ENCODE assay signal across 1 cellular context in the genomic region with DNA sequence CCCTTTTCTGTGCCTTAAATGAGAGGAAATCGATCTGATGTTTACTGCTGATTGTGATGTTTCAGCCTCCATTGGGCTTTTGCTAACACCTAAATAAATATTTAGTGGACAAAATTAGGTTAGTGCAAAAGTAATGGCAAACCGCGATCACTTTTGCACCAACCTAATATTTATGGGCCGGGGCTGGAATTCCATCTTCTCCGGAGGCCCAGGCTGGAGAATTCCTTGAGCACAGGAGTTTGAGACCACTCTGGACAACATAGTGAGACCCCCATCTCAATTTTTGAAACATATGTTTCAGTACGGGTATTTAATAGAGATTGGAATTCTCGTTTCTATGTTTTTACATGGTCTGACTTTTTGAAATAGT.
TF ChIP-seq lines count a peak whose summit lies in the region.

No MANE protein-coding gene starts in this region.

TF ChIP-seq in WTC11, 78 proteins besides CTCF, POLR2A, EP300 and RAD21 (continued from another document):
- TF ChIP-seq, protein P1, sequence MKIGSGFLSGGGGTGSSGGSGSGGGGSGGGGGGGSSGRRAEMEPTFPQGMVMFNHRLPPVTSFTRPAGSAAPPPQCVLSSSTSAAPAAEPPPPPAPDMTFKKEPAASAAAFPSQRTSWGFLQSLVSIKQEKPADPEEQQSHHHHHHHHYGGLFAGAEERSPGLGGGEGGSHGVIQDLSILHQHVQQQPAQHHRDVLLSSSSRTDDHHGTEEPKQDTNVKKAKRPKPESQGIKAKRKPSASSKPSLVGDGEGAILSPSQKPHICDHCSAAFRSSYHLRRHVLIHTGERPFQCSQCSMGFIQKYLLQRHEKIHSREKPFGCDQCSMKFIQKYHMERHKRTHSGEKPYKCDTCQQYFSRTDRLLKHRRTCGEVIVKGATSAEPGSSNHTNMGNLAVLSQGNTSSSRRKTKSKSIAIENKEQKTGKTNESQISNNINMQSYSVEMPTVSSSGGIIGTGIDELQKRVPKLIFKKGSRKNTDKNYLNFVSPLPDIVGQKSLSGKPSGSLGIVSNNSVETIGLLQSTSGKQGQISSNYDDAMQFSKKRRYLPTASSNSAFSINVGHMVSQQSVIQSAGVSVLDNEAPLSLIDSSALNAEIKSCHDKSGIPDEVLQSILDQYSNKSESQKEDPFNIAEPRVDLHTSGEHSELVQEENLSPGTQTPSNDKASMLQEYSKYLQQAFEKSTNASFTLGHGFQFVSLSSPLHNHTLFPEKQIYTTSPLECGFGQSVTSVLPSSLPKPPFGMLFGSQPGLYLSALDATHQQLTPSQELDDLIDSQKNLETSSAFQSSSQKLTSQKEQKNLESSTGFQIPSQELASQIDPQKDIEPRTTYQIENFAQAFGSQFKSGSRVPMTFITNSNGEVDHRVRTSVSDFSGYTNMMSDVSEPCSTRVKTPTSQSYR (CRISPR knock-in tag; IDR thresholded peaks at IDR 0.05): no peak
- TF ChIP-seq, protein P2, sequence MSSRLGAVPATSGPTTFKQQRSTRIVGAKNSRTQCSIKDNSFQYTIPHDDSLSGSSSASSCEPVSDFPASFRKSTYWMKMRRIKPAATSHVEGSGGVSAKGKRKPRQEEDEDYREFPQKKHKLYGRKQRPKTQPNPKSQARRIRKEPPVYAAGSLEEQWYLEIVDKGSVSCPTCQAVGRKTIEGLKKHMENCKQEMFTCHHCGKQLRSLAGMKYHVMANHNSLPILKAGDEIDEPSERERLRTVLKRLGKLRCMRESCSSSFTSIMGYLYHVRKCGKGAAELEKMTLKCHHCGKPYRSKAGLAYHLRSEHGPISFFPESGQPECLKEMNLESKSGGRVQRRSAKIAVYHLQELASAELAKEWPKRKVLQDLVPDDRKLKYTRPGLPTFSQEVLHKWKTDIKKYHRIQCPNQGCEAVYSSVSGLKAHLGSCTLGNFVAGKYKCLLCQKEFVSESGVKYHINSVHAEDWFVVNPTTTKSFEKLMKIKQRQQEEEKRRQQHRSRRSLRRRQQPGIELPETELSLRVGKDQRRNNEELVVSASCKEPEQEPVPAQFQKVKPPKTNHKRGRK (CRISPR knock-in tag; IDR thresholded peaks at IDR 0.05; ENCODE audit: borderline replicate concordance): no peak
- no peak for TF ChIP-seq SP1 (CRISPR knock-in tag; conservative IDR thresholded peaks at IDR 0.05)
- no peak for TF ChIP-seq RELA (CRISPR knock-in tag; IDR thresholded peaks at IDR 0.05; ENCODE audit: borderline replicate concordance)
- TF ChIP-seq, protein P3, sequence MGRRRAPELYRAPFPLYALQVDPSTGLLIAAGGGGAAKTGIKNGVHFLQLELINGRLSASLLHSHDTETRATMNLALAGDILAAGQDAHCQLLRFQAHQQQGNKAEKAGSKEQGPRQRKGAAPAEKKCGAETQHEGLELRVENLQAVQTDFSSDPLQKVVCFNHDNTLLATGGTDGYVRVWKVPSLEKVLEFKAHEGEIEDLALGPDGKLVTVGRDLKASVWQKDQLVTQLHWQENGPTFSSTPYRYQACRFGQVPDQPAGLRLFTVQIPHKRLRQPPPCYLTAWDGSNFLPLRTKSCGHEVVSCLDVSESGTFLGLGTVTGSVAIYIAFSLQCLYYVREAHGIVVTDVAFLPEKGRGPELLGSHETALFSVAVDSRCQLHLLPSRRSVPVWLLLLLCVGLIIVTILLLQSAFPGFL (CRISPR knock-in tag; IDR thresholded peaks at IDR 0.05; ENCODE audit: borderline replicate concordance): no peak
- no peak for TF ChIP-seq ZNF219 (CRISPR knock-in tag; IDR thresholded peaks at IDR 0.05; ENCODE audit: borderline replicate concordance)
- no peak for TF ChIP-seq OVOL2 (CRISPR knock-in tag; IDR thresholded peaks at IDR 0.05; ENCODE audit: borderline replicate concordance)
- TF ChIP-seq, protein P4, sequence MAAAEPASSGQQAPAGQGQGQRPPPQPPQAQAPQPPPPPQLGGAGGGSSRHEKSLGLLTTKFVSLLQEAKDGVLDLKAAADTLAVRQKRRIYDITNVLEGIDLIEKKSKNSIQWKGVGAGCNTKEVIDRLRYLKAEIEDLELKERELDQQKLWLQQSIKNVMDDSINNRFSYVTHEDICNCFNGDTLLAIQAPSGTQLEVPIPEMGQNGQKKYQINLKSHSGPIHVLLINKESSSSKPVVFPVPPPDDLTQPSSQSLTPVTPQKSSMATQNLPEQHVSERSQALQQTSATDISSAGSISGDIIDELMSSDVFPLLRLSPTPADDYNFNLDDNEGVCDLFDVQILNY (CRISPR knock-in tag; IDR thresholded peaks at IDR 0.05): no peak
- no peak for TF ChIP-seq ZNF423 (CRISPR knock-in tag; IDR thresholded peaks at IDR 0.05)
